ENCODE assay signal across 3 cellular contexts in the genomic region with DNA sequence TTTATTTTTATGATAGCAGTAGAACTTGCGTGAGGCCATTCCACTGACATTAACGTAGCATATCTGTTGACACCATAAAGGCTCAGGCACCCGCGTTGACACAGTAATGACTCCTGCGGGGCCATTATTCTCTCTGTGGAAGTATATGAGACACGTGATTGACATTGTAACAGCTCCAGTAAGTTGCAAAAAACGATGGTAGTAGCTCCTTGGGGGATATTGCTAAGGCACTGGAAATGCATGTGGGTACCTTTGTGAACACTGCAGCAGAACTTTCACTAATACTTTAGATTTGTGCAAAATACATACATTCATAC.
TF ChIP-seq lines count a peak whose summit lies in the region.

No MANE protein-coding gene starts in this region.

TF ChIP-seq in GM23338, 12 proteins besides CTCF, POLR2A, EP300 and RAD21:
- TF ChIP-seq CREB1 (CRISPR knock-in tag; IDR thresholded peaks at IDR 0.05; ENCODE audit: low read depth), result no peak
- TF ChIP-seq ZNF331 (CRISPR knock-in tag; IDR thresholded peaks at IDR 0.05; ENCODE audit: low read depth), result no peak

TF ChIP-seq in H1, 55 proteins besides CTCF, POLR2A, EP300 and RAD21:
- TF ChIP-seq TBP (IDR thresholded peaks at IDR 0.05; ENCODE audit: low read depth, low read length), result no peak
- TF ChIP-seq RNF2 (IDR thresholded peaks at IDR 0.05; ENCODE audit: borderline replicate concordance, low read depth, low read length, missing control alignments, poor library complexity, severe bottlenecking), result no peak
TF ChIP-seq in H1: peak in this region for 0.

TF ChIP-seq in neural cell, 6 proteins besides CTCF, POLR2A, EP300 and RAD21:
- peak; percentile 22 for TF ChIP-seq MXI1 (conservative IDR thresholded peaks at IDR 0.05; ENCODE audit: poor library complexity, severe bottlenecking)
- TF ChIP-seq POLR2AphosphoS5 (IDR thresholded peaks at IDR 0.05), result peak; percentile 100
- no peak for TF ChIP-seq TAF1 (IDR thresholded peaks at IDR 0.05; ENCODE audit: low read depth)
- no peak for TF ChIP-seq SMC3 (conservative IDR thresholded peaks at IDR 0.05; ENCODE audit: poor library complexity)
- TF ChIP-seq, protein P1, sequence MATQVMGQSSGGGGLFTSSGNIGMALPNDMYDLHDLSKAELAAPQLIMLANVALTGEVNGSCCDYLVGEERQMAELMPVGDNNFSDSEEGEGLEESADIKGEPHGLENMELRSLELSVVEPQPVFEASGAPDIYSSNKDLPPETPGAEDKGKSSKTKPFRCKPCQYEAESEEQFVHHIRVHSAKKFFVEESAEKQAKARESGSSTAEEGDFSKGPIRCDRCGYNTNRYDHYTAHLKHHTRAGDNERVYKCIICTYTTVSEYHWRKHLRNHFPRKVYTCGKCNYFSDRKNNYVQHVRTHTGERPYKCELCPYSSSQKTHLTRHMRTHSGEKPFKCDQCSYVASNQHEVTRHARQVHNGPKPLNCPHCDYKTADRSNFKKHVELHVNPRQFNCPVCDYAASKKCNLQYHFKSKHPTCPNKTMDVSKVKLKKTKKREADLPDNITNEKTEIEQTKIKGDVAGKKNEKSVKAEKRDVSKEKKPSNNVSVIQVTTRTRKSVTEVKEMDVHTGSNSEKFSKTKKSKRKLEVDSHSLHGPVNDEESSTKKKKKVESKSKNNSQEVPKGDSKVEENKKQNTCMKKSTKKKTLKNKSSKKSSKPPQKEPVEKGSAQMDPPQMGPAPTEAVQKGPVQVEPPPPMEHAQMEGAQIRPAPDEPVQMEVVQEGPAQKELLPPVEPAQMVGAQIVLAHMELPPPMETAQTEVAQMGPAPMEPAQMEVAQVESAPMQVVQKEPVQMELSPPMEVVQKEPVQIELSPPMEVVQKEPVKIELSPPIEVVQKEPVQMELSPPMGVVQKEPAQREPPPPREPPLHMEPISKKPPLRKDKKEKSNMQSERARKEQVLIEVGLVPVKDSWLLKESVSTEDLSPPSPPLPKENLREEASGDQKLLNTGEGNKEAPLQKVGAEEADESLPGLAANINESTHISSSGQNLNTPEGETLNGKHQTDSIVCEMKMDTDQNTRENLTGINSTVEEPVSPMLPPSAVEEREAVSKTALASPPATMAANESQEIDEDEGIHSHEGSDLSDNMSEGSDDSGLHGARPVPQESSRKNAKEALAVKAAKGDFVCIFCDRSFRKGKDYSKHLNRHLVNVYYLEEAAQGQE (IDR thresholded peaks at IDR 0.05; ENCODE audit: borderline replicate concordance), result peak; percentile 96
TF ChIP-seq in neural cell: peak in this region for 3.
